Comparison of ENCODE assay signal across 1 cellular context in genomic region chr13:49972709-49973108, GRCh38.
A peak's percentile ranks its signal among the peaks of the same experiment; 100 is the strongest.
TF ChIP-seq lines count a peak whose summit lies in the region.

No MANE protein-coding gene starts in this region.

TF ChIP-seq in liver, 16 proteins besides CTCF, POLR2A, EP300 and RAD21 (continued from another document):
- TF ChIP-seq JUND (IDR thresholded peaks at IDR 0.05) (no peak), YY1 (IDR thresholded peaks at IDR 0.05) (peak; percentile 29), HNF4A (conservative IDR thresholded peaks at IDR 0.05) (peak in 1 of 2 donors; percentile 9), FOXA1 (IDR thresholded peaks at IDR 0.05) (no peak)
- TF ChIP-seq, protein P1, sequence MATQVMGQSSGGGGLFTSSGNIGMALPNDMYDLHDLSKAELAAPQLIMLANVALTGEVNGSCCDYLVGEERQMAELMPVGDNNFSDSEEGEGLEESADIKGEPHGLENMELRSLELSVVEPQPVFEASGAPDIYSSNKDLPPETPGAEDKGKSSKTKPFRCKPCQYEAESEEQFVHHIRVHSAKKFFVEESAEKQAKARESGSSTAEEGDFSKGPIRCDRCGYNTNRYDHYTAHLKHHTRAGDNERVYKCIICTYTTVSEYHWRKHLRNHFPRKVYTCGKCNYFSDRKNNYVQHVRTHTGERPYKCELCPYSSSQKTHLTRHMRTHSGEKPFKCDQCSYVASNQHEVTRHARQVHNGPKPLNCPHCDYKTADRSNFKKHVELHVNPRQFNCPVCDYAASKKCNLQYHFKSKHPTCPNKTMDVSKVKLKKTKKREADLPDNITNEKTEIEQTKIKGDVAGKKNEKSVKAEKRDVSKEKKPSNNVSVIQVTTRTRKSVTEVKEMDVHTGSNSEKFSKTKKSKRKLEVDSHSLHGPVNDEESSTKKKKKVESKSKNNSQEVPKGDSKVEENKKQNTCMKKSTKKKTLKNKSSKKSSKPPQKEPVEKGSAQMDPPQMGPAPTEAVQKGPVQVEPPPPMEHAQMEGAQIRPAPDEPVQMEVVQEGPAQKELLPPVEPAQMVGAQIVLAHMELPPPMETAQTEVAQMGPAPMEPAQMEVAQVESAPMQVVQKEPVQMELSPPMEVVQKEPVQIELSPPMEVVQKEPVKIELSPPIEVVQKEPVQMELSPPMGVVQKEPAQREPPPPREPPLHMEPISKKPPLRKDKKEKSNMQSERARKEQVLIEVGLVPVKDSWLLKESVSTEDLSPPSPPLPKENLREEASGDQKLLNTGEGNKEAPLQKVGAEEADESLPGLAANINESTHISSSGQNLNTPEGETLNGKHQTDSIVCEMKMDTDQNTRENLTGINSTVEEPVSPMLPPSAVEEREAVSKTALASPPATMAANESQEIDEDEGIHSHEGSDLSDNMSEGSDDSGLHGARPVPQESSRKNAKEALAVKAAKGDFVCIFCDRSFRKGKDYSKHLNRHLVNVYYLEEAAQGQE (IDR thresholded peaks at IDR 0.05): no peak
